ENCODE assay signal across 11 cellular contexts in the genomic region with DNA sequence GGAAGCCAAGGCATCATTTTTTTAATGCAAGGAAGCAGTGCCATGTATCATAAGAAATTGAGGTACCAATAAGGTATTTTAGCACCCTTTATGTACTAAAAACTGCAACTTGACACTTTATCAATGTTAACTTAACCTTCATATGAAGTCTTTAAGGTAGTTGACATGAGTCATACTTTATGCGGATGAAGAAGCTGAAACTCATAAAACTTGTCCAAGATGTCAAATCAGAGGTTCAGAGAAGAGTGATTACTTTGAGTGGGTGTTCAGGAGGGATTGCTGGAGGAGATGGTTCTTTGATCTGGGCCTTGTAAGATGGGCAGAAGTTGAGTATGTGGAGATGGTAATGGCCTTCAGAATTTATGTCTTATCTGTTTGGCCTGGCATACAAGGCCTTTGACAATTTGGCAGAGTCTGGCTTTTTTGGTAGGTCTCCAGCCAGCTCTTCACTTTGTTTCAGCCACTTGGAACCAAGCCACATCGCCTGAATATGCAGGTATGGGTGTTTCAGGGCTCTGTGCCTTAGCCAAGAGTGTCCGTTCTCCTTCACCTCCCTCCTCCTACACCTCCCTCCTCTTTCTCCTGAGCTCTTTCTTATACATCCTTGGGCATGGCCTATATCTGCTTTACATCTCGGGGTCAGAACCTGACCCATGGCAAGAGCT. TPM values are rescaled to one million over a fixed set of nuclear protein-coding genes. Genes with fewer than 3 reads are reported as not detected.
DNase-seq lines count a peak whose midpoint lies in the region; ATAC-seq and TF ChIP-seq lines count a peak whose summit lies in the region.
"Had no signal": no experiment of that assay in that cellular context is flagged by ENCODE, and none has a peak within 500 bp of the region (broad histone marks: within the 10 kb centered on the region; RNA-seq: fewer than 3 reads in every experiment).

No MANE protein-coding gene starts in this region.

- TF ChIP-seq CTCF in glutamatergic neuron (IDR thresholded peaks at IDR 0.05; ENCODE audit: partially characterized antibody, unreplicated experiment) (no peak), OCI-LY7 (conservative IDR thresholded peaks at IDR 0.05; ENCODE audit: low read length) (no peak)

- no peaks in the 10 kb centered on the region for H3K9me2 ChIP-seq in OCI-LY7 (ENCODE audit: insufficient read depth, low read length)

- H3K9me3 ChIP-seq in skeletal muscle tissue (ENCODE audit: control insufficient read depth in 3 of 3, low read length in 3 of 3) (no peaks in the 10 kb centered on the region), OCI-LY7 (ENCODE audit: low read length) (no peaks in the 10 kb centered on the region)

- H3K27ac Mint-ChIP-seq in T-cell (peak overlapping the region; percentile 59 to 83), glutamatergic neuron (ENCODE audit: unreplicated experiment) (peak overlapping the region; percentile 46)
- H3K27ac Mint-ChIP-seq: activated CD8-positive, alpha-beta T cell treated with anti-CD3 and anti-CD28 coated beads for 36 hours had no signal

- no peaks in the 10 kb centered on the region for H3K27me3 ChIP-seq in skeletal muscle tissue (ENCODE audit: control insufficient read depth in 3 of 3, insufficient read depth in 3 of 3, low read length in 3 of 3)

- peak overlapping the region; percentile 14 for H3K27ac ChIP-seq in skeletal muscle tissue (ENCODE audit: low read depth, low read length)
- no peak overlapping the region for H3K27ac ChIP-seq in OCI-LY7 (ENCODE audit: low read depth, low read length, poor library complexity, severe bottlenecking)

- peaks cover 79 to 86% (median 84%) of the 10 kb centered on the region in 3 donors for H3K4me1 Mint-ChIP-seq in T-cell
- peaks cover 32% of the 10 kb centered on the region for H3K4me1 Mint-ChIP-seq in glutamatergic neuron (ENCODE audit: low read depth, unreplicated experiment)

- H3K4me1 ChIP-seq in skeletal muscle tissue (ENCODE audit: control insufficient read depth in 3 of 3, insufficient read depth in 3 of 3, low read length in 3 of 3) (peaks cover 75 to 79% (median 76%) of the 10 kb centered on the region in 3 donors), OCI-LY7 (ENCODE audit: insufficient read depth, low read length, poor library complexity, severe bottlenecking) (peaks cover 23% of the 10 kb centered on the region)

- H3K4me3 ChIP-seq in skeletal muscle tissue (ENCODE audit: low read length in 3 of 3): no peak overlapping the region
- H3K4me3 ChIP-seq in OCI-LY7 (ENCODE audit: low read depth, low read length, poor library complexity, severe bottlenecking): no peak overlapping the region

- H3K4me3 Mint-ChIP-seq in T-cell (no peak overlapping the region), glutamatergic neuron (ENCODE audit: unreplicated experiment) (no peak overlapping the region)
- H3K4me3 Mint-ChIP-seq: activated CD8-positive, alpha-beta T cell treated with anti-CD3 and anti-CD28 coated beads for 36 hours had no signal

- H3K79me2 ChIP-seq in OCI-LY7 (ENCODE audit: insufficient read depth, low read depth, low read length): no peaks in the 10 kb centered on the region

- intact Hi-C loops in OCI-LY7 (cut with micrococcal nuclease; ENCODE audit: unreplicated experiment): no loop called here

- no peak overlapping the region for H2AFZ ChIP-seq in OCI-LY7 (ENCODE audit: low read length)

- no peak for ATAC-seq in T-cell (replicated peaks in 1 of 4)
- ATAC-seq: activated CD8-positive, alpha-beta T cell treated with anti-CD3 and anti-CD28 coated beads for 36 hours; stimulated activated naive CD8-positive, alpha-beta T cell treated with anti-CD3 and anti-CD28 coated beads, Interleukin-15, Interleukin-2, amounts not matched to agents 100 U/mL and 50 U/mL, for 24 hours had no signal

- no peak overlapping the region for H3K4me2 ChIP-seq in OCI-LY7 (ENCODE audit: low read length)

- DNase-seq in ELR (ENCODE audit: low read depth): peak; percentile 19
- no peak for DNase-seq in T-cell
- DNase-seq in glutamatergic neuron: no peak
- no peak for DNase-seq in NCI-H748 (lab: John Stamatoyannopoulos, UW; ENCODE audit: unreplicated experiment)
- DNase-seq in CD1c-positive myeloid dendritic cell (ENCODE audit: extremely low spot score): no peak
- no peak for DNase-seq in OCI-LY7 (ENCODE audit: low spot score)
- DNase-seq: activated CD8-positive, alpha-beta T cell treated with anti-CD3 and anti-CD28 coated beads for 36 hours; kidney glomerular epithelial cell; stimulated activated naive CD8-positive, alpha-beta T cell treated with anti-CD3 and anti-CD28 coated beads, Interleukin-15, Interleukin-2, amounts not matched to agents 100 U/mL and 50 U/mL, for 24 hours; T-helper 2 cell had no signal

- H3K27me3 Mint-ChIP-seq in T-cell (no peaks in the 10 kb centered on the region), glutamatergic neuron (ENCODE audit: unreplicated experiment) (peaks cover 2% of the 10 kb centered on the region)
- H3K27me3 Mint-ChIP-seq: activated CD8-positive, alpha-beta T cell treated with anti-CD3 and anti-CD28 coated beads for 36 hours had no signal

- no peak overlapping the region for H3K9ac ChIP-seq in skeletal muscle tissue (ENCODE audit: low read depth in 1 of 3, low read length in 3 of 3)

- BruUV-seq in OCI-LY7 (replicated peaks; lab: Mats Ljungman, UMichigan): no TSS peak

- H4K20me1 ChIP-seq in OCI-LY7 (ENCODE audit: insufficient read depth, low read length): no peaks in the 10 kb centered on the region

- H3K36me3 ChIP-seq in skeletal muscle tissue (ENCODE audit: control insufficient read depth in 3 of 3, insufficient read depth in 3 of 3, low read length in 3 of 3) (peaks cover 12 to 26% (median 24%) of the 10 kb centered on the region in 3 donors), OCI-LY7 (ENCODE audit: insufficient read depth, low read length) (no peaks in the 10 kb centered on the region; the same call in 1 of the 2 replicates)

- H3K36me3 Mint-ChIP-seq in T-cell (peaks cover 51% of the 10 kb centered on the region), glutamatergic neuron (ENCODE audit: unreplicated experiment) (no peaks in the 10 kb centered on the region)

- POLR2A ChIA-PET in T-cell (lab: Charles Lee): no interaction called here
- POLR2A ChIA-PET in OCI-LY7 (lab: Charles Lee): interaction anchor here (0.7 to 2.0 kb wide), 2 partner anchors 19 to 1998 kb away, joined by 4 to 7 read pairs; no protein-coding TSS in a partner anchor

- peaks cover 0 to 4% (median 0%) of the 10 kb centered on the region in 3 donors for H3K9me3 Mint-ChIP-seq in T-cell
- H3K9me3 Mint-ChIP-seq in glutamatergic neuron (ENCODE audit: unreplicated experiment): no peaks in the 10 kb centered on the region

- CTCF ChIA-PET in T-cell (lab: Charles Lee) (interaction anchor here in 1 of 2 donors (0.5 kb wide), 1 partner anchor 393 kb away, joined by 5 read pairs; no protein-coding TSS in a partner anchor), OCI-LY7 (lab: Charles Lee; ENCODE audit: unreplicated experiment) (no interaction called here)

RNA-seq across cellular contexts. Expression of a gene that starts 23.7 kb away (rescaled TPM):
- 10 to 100 TPM; 29.7 to 58.5 (median 52.0) TPM for total RNA-seq in T-cell
- 20.8 TPM for total RNA-seq in glutamatergic neuron (ENCODE audit: unreplicated experiment)
- total RNA-seq in skeletal muscle tissue: 21.9 TPM
- total RNA-seq in OCI-LY7 (2014; rRNA removed; shearing (Covaris generic)): 0.88 and 2.2 TPM in 2 replicates
- 3.1 and 5.1 TPM in 2 replicates for total RNA-seq in OCI-LY7 (2022)
